Comparison of ENCODE assay signal across 21 cellular contexts in the genomic region with DNA sequence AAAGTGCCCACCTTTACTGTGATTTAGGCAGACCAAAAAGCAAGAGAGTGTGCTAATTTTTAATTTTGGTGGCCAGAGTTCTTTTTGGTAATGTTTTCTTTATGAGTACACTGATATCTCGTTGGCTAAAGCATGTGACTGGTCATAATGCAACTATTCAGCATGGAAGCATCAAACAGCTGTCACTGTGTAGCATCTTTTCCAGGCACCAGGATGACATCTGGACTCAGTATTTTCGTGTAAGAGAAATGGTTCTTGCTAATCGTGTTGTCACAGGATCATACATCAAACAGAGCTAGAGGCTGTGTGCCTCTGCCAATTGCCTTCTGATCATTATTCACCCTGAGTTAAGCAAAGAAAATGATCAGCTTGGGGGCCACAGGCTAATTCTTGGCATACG.
A peak's percentile ranks its signal among the peaks of the same experiment; 100 is the strongest.
DNase-seq lines count a peak whose midpoint lies in the region; ATAC-seq and TF ChIP-seq lines count a peak whose summit lies in the region.
"Had no signal": no experiment of that assay in that cellular context is flagged by ENCODE, and none has a peak within 500 bp of the region (broad histone marks: within the 10 kb centered on the region; RNA-seq: fewer than 3 reads in every experiment).

No MANE protein-coding gene starts in this region.

- no peak overlapping the region for H2AFZ ChIP-seq in IMR-90 (replicated peaks; ENCODE audit: low read length, poor library complexity)

- H3K4me1 Mint-ChIP-seq in activated CD4-positive, alpha-beta T cell treated with anti-CD3 and anti-CD28 coated beads for 36 hours, result peaks cover 41% of the 10 kb centered on the region
- H3K4me1 Mint-ChIP-seq in stimulated activated naive B cell treated with anti-CD40 and anti-IgM and Interleukin-4, amounts not matched to agents 10 μg/mL and 1 μg/mL and 100 μg/mL, for 72 hours, result peaks cover 10 to 25% of the 10 kb centered on the region in 2 donors

- CTCF ChIA-PET in IMR-90 (lab: Yijun Ruan, JAX), result interaction anchor here (0.9 to 1.4 kb wide), 2 partner anchors 15 to 17 kb away, joined by 3 read pairs; no protein-coding TSS in a partner anchor
- CTCF ChIA-PET in activated CD4-positive, alpha-beta T cell treated with anti-CD3 and anti-CD28 coated beads for 36 hours (lab: Charles Lee), result interaction anchor here (1.0 kb wide), 1 partner anchor 316 kb away, joined by 3 read pairs; no protein-coding TSS in a partner anchor

- no peak overlapping the region for H3K9ac ChIP-seq in IMR-90 (ENCODE audit: low read depth, low read length)

- H4K20me1 ChIP-seq in IMR-90 (ENCODE audit: insufficient read depth, low read length), result peaks cover 76% of the 10 kb centered on the region

- no peak overlapping the region for H3K4me3 ChIP-seq in AG10803 (ENCODE audit: low read length)
- no peak overlapping the region for H3K4me3 ChIP-seq in IMR-90 (ENCODE audit: insufficient read depth, low read depth, low read length)
- no peak overlapping the region for H3K4me3 ChIP-seq in foreskin fibroblast (ENCODE audit: low read depth in 1 of 2, low read length in 2 of 2)
- no peak overlapping the region for H3K4me3 ChIP-seq in aorta (ENCODE audit: low read length in 2 of 2)
- H3K4me3 ChIP-seq: gastroesophageal sphincter, lower lobe of right lung, psoas muscle, uterus had no signal

- ATAC-seq in IMR-90 (ENCODE audit: low read depth), result peak; percentile 56; the same call in 1 of the 2 replicates
- no peak for ATAC-seq in aorta (ENCODE audit: low FRiP score)
- no peak for ATAC-seq in activated CD4-positive, alpha-beta T cell treated with anti-CD3 and anti-CD28 coated beads for 36 hours
- ATAC-seq in stimulated activated naive B cell treated with anti-CD40 and anti-IgM and Interleukin-4, amounts not matched to agents 10 μg/mL and 1 μg/mL and 100 μg/mL, for 72 hours (replicated peaks), result no peak
- ATAC-seq in Right ventricle myocardium superior (ENCODE audit: poor library complexity), result no peak
- ATAC-seq: gastroesophageal sphincter; lower lobe of right lung; natural killer cell treated with Interleukin-12 subunit alpha and Interleukin-12 subunit beta and Interleukin-15 and Interleukin-18, amount 100 ng/mL, for 72 hours; T-cell had no signal

- H3K18ac ChIP-seq in IMR-90 (ENCODE audit: low read depth, low read length), result no peak overlapping the region

- H3K79me1 ChIP-seq in IMR-90 (ENCODE audit: low read depth in 1 of 2, low read length in 2 of 2), result peaks cover 21 to 79% of the 10 kb centered on the region in 2 experiments; a peak in 3 of 4 replicates

- no peaks in the 10 kb centered on the region for H3K9me3 Mint-ChIP-seq in activated CD4-positive, alpha-beta T cell treated with anti-CD3 and anti-CD28 coated beads for 36 hours (ENCODE audit: low read depth)
- H3K9me3 Mint-ChIP-seq in stimulated activated naive B cell treated with anti-CD40 and anti-IgM and Interleukin-4, amounts not matched to agents 10 μg/mL and 1 μg/mL and 100 μg/mL, for 72 hours, result peaks cover 0 to 1% of the 10 kb centered on the region in 2 donors
- H3K9me3 Mint-ChIP-seq: activated CD4-positive, alpha-beta memory T cell treated with anti-CD3 and anti-CD28 coated beads, Interleukin-2, amount 10 ng/mL, durations not matched to agents 7 days and 5 days; activated T-helper 1 cell treated with anti-CD3 and anti-CD28 coated beads, Interleukin-12 subunit alpha, Interleukin-12 subunit beta, Interleukin-2, Interleukin-4 antibody, amounts not matched to agents 30 ng/mL and 10 ng/mL and 1 ng/mL, durations not matched to agents 14 hours and 24 hours and 36 hours; natural killer cell treated with Interleukin-12 subunit alpha and Interleukin-12 subunit beta and Interleukin-15 and Interleukin-18, amount 100 ng/mL, for 72 hours had no signal

- H4K8ac ChIP-seq in IMR-90 (ENCODE audit: low read depth in 2 of 2, low read length in 2 of 2), result no peak overlapping the region

- H3K27me3 Mint-ChIP-seq in activated CD4-positive, alpha-beta T cell treated with anti-CD3 and anti-CD28 coated beads for 36 hours, result no peaks in the 10 kb centered on the region
- no peaks in the 10 kb centered on the region for H3K27me3 Mint-ChIP-seq in stimulated activated naive B cell treated with anti-CD40 and anti-IgM and Interleukin-4, amounts not matched to agents 10 μg/mL and 1 μg/mL and 100 μg/mL, for 72 hours
- H3K27me3 Mint-ChIP-seq: activated CD4-positive, alpha-beta memory T cell treated with anti-CD3 and anti-CD28 coated beads, Interleukin-2, amount 10 ng/mL, durations not matched to agents 7 days and 5 days; natural killer cell treated with Interleukin-12 subunit alpha and Interleukin-12 subunit beta and Interleukin-15 and Interleukin-18, amount 100 ng/mL, for 72 hours; T-cell had no signal

- no peak overlapping the region for H2BK5ac ChIP-seq in IMR-90 (ENCODE audit: low read depth, low read length, poor library complexity, severe bottlenecking)

- H3K4me3 Mint-ChIP-seq in activated CD4-positive, alpha-beta T cell treated with anti-CD3 and anti-CD28 coated beads for 36 hours, result no peak overlapping the region
- no peak overlapping the region for H3K4me3 Mint-ChIP-seq in stimulated activated naive B cell treated with anti-CD40 and anti-IgM and Interleukin-4, amounts not matched to agents 10 μg/mL and 1 μg/mL and 100 μg/mL, for 72 hours
- H3K4me3 Mint-ChIP-seq: activated CD4-positive, alpha-beta memory T cell treated with anti-CD3 and anti-CD28 coated beads, Interleukin-2, amount 10 ng/mL, durations not matched to agents 7 days and 5 days; activated T-helper 1 cell treated with anti-CD3 and anti-CD28 coated beads, Interleukin-12 subunit alpha, Interleukin-12 subunit beta, Interleukin-2, Interleukin-4 antibody, amounts not matched to agents 30 ng/mL and 10 ng/mL and 1 ng/mL, durations not matched to agents 14 hours and 24 hours and 36 hours; natural killer cell treated with Interleukin-12 subunit alpha and Interleukin-12 subunit beta and Interleukin-15 and Interleukin-18, amount 100 ng/mL, for 72 hours; T-cell had no signal

- H3K9me3 ChIP-seq in IMR-90 (ENCODE audit: control insufficient read depth, insufficient read depth, low read length) (no peaks in the 10 kb centered on the region), aorta (ENCODE audit: control insufficient read depth, low read length) (no peaks in the 10 kb centered on the region)
- H3K9me3 ChIP-seq: gastroesophageal sphincter, lower lobe of right lung, psoas muscle, uterus had no signal

- H4K5ac ChIP-seq in IMR-90 (ENCODE audit: low read depth, low read length), result no peak overlapping the region

- H3K4ac ChIP-seq in IMR-90 (ENCODE audit: low read depth, low read length), result no peak overlapping the region

- H3K9me1 ChIP-seq in IMR-90 (ENCODE audit: insufficient read depth, low read length), result peaks cover 12% of the 10 kb centered on the region

- WGBS in IMR-90 (ENCODE audit: extremely low coverage in 2 of 2, insufficient read length in 1 of 2), 2 experiments, result 17% methylated on average over 1 of the region's 4 CpGs; no CpG with 5 or more reads in 1 of the 2 experiments
- 42 to 46% methylated on average over 4 of the region's 4 CpGs for WGBS in aorta, 2 donors

- no peaks in the 10 kb centered on the region for H3K27me3 ChIP-seq in IMR-90 (ENCODE audit: control insufficient read depth, insufficient read depth, low read length)
- no peaks in the 10 kb centered on the region for H3K27me3 ChIP-seq in aorta (ENCODE audit: control insufficient read depth in 1 of 2, insufficient read depth in 2 of 2, low read length in 1 of 2)
- H3K27me3 ChIP-seq: gastroesophageal sphincter, uterus had no signal

- H3K23ac ChIP-seq in IMR-90 (ENCODE audit: low read depth, low read length), result no peak overlapping the region

- H3K4me1 ChIP-seq in IMR-90 (ENCODE audit: control insufficient read depth, insufficient read depth, low read length) (peaks cover 9% of the 10 kb centered on the region), aorta (ENCODE audit: control insufficient read depth in 1 of 2, insufficient read depth in 2 of 2, low read length in 2 of 2) (no peaks in the 10 kb centered on the region)
- H3K4me1 ChIP-seq: psoas muscle had no signal

- in situ Hi-C loops in IMR-90 (cut with MboI; ENCODE audit: low sequenced_read_pairs), result no loop called here

- no peak for TF ChIP-seq CTCF in AG10803 (conservative IDR thresholded peaks at IDR 0.05; ENCODE audit: low read length)
- TF ChIP-seq CTCF in IMR-90 (conservative IDR thresholded peaks at IDR 0.05; ENCODE audit: low read depth, low read length), result no peak
- TF ChIP-seq CTCF in foreskin fibroblast (IDR thresholded peaks at IDR 0.05; ENCODE audit: low read depth, low read length), result no peak

- H3K4me2 ChIP-seq in IMR-90 (ENCODE audit: low read depth, low read length), result peak overlapping the region; percentile 51; the same call in 1 of the 2 replicates

- peaks cover 1% of the 10 kb centered on the region; the same call in 1 of the 2 replicates for H3K36me3 ChIP-seq in IMR-90 (ENCODE audit: control insufficient read depth, insufficient read depth, low read length)
- H3K36me3 ChIP-seq in aorta (ENCODE audit: control insufficient read depth in 1 of 2, insufficient read depth in 2 of 2, low read length in 1 of 2), result peaks cover 0 to 3% of the 10 kb centered on the region in 2 donors
- H3K36me3 ChIP-seq: gastroesophageal sphincter, lower lobe of right lung, uterus had no signal

- no peak for TF ChIP-seq POLR2A in IMR-90 (IDR thresholded peaks at IDR 0.05; ENCODE audit: low read depth, low read length)

- dilution Hi-C loops in IMR-90 (cut with HindIII; ENCODE audit: low sequenced_read_pairs, unreplicated experiment), result no loop called here

- H3K14ac ChIP-seq in IMR-90 (replicated peaks; ENCODE audit: low read depth, low read length), result no peak overlapping the region; the same call in 1 of the 2 replicates

- DNase-seq in AG10803 (ENCODE audit: low read depth) (peak; percentile 80), IMR-90 (peak; percentile 72), SK-N-DZ (ENCODE audit: low spot score) (peak; percentile 22), foreskin fibroblast (peak; percentile 58 to 77), aorta (no peak), Right ventricle myocardium superior (no peak)
- no peak for DNase-seq in activated CD4-positive, alpha-beta T cell treated with anti-CD3 and anti-CD28 coated beads for 36 hours
- DNase-seq in stimulated activated naive B cell treated with anti-CD40 and anti-IgM and Interleukin-4, amounts not matched to agents 10 μg/mL and 1 μg/mL and 100 μg/mL, for 72 hours, result no peak
- DNase-seq: ACHN; activated CD4-positive, alpha-beta memory T cell treated with anti-CD3 and anti-CD28 coated beads, Interleukin-2, amount 10 ng/mL, durations not matched to agents 7 days and 5 days; GDM1; lower lobe of right lung; NCI-H1436 treated with DMSO at 0.1 percent for 48 hours; psoas muscle; T-cell; uterus had no signal

- H2BK20ac ChIP-seq in IMR-90 (ENCODE audit: low read depth, low read length), result no peak overlapping the region

- BruUV-seq in IMR-90 (replicated peaks; lab: Mats Ljungman, UMichigan), result no TSS peak

- H3K27ac Mint-ChIP-seq in activated CD4-positive, alpha-beta T cell treated with anti-CD3 and anti-CD28 coated beads for 36 hours, result no peak overlapping the region
- no peak overlapping the region for H3K27ac Mint-ChIP-seq in stimulated activated naive B cell treated with anti-CD40 and anti-IgM and Interleukin-4, amounts not matched to agents 10 μg/mL and 1 μg/mL and 100 μg/mL, for 72 hours
- H3K27ac Mint-ChIP-seq: activated CD4-positive, alpha-beta memory T cell treated with anti-CD3 and anti-CD28 coated beads, Interleukin-2, amount 10 ng/mL, durations not matched to agents 7 days and 5 days; activated T-helper 1 cell treated with anti-CD3 and anti-CD28 coated beads, Interleukin-12 subunit alpha, Interleukin-12 subunit beta, Interleukin-2, Interleukin-4 antibody, amounts not matched to agents 30 ng/mL and 10 ng/mL and 1 ng/mL, durations not matched to agents 14 hours and 24 hours and 36 hours; natural killer cell treated with Interleukin-12 subunit alpha and Interleukin-12 subunit beta and Interleukin-15 and Interleukin-18, amount 100 ng/mL, for 72 hours; T-cell had no signal

- intact Hi-C loops in IMR-90 (cut with micrococcal nuclease), result no loop called here
- intact Hi-C loops in aorta (cut with DNase I), result no loop called here
- intact Hi-C loops in activated CD4-positive, alpha-beta T cell treated with anti-CD3 and anti-CD28 coated beads for 36 hours (cut with DNase I, micrococcal nuclease), result no loop called here
- intact Hi-C loops in Right ventricle myocardium superior (cut with DNase I), result no loop called here

- H3K27ac ChIP-seq in IMR-90 (ENCODE audit: insufficient read depth, low read length), result no peak overlapping the region
- H3K27ac ChIP-seq in aorta (ENCODE audit: low read depth in 1 of 2, low read length in 2 of 2), result no peak overlapping the region
- H3K27ac ChIP-seq: gastroesophageal sphincter, lower lobe of right lung, psoas muscle, RWPE1, uterus, VCaP had no signal

- no peak for TF ChIP-seq RAD21 in IMR-90 (IDR thresholded peaks at IDR 0.05; ENCODE audit: low read length)

- H2AK9ac ChIP-seq in IMR-90 (replicated peaks; ENCODE audit: low read depth, low read length, poor library complexity), result no peak overlapping the region

- H2BK15ac ChIP-seq in IMR-90 (ENCODE audit: low read depth, low read length), result no peak overlapping the region

- H2AK5ac ChIP-seq in IMR-90 (ENCODE audit: low read depth, low read length), result peak overlapping the region; percentile 2; the same call in 1 of the 2 replicates

- no peak overlapping the region for H4K91ac ChIP-seq in IMR-90 (ENCODE audit: insufficient read depth, low read depth, low read length)

- H2BK120ac ChIP-seq in IMR-90 (ENCODE audit: low read depth, low read length), result no peak overlapping the region

- no peak overlapping the region for H3K56ac ChIP-seq in IMR-90 (ENCODE audit: extremely low read depth, insufficient read depth, low read length)

- POLR2A ChIA-PET in IMR-90 (lab: Charles Lee; ENCODE audit: unreplicated experiment), result no interaction called here
- POLR2A ChIA-PET in activated CD4-positive, alpha-beta T cell treated with anti-CD3 and anti-CD28 coated beads for 36 hours (lab: Charles Lee), result no interaction called here

- H3K36me3 Mint-ChIP-seq in activated CD4-positive, alpha-beta T cell treated with anti-CD3 and anti-CD28 coated beads for 36 hours (ENCODE audit: low read depth), result peaks cover 33% of the 10 kb centered on the region
- H3K36me3 Mint-ChIP-seq in stimulated activated naive B cell treated with anti-CD40 and anti-IgM and Interleukin-4, amounts not matched to agents 10 μg/mL and 1 μg/mL and 100 μg/mL, for 72 hours, result peaks cover 11 to 43% of the 10 kb centered on the region in 2 donors

Comparison
In these comparisons a context has a peak if more than half of its experiments do, and no peak if none do; other contexts are left out.
1. DNase-seq: peak in AG10803 (single experiment), IMR-90 (single experiment), SK-N-DZ (single experiment) and foreskin fibroblast (2 of 2); none in aorta (0 of 2), activated CD4-positive, alpha-beta T cell treated with anti-CD3 and anti-CD28 coated beads for 36 hours (single experiment), stimulated activated naive B cell treated with anti-CD40 and anti-IgM and Interleukin-4, amounts not matched to agents 10 μg/mL and 1 μg/mL and 100 μg/mL, for 72 hours (single experiment) and Right ventricle myocardium superior (single experiment).